Comparison of ENCODE assay signal across 1 cellular context in the genomic region with DNA sequence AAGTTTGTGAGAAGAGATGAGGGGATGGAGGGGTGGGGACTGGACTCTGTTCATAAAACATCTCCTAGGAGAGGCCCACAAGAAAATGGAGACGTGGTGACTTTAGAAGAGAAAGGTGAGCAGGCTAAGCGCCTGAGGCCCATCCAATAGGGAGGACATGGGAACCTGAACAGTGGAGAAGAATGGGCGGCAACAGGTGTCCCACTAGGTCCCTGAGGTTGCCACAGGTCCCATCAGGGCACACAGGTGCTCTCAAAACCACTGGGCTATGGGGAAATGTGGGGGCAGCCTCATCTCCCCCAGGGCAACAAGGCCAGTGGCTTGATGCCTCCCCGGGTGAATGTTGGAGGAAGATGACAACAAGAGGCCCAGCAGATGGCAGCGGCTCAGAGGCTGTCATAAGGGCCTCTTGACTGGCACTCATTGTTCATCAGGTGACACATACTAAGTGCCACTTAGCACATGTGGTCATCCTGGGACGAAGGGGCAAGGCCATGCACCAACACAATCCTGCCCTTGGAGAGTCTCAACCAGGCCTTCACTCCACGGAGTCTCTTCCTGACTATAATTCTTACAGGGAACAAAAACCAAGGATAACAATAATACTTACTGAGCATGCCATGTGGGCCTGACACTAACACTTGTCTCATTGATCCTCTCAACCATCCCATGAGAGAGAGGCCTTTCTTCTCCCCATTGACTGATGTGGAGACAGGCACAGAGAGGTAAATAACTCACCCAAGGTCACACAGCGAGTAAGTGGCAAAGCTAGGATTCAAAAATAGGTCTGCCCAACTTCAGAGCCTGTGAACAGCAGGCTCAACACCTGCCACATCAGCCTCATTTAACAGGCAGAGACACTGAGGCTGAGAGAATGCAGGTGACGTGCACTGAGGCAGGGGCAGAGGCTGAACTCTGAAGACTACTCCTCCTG.
TF ChIP-seq lines count a peak whose summit lies in the region.

No MANE protein-coding gene starts in this region.

TF ChIP-seq in IMR-90, 13 proteins besides CTCF, POLR2A, EP300 and RAD21 (continued from another document):
- no peak for TF ChIP-seq BHLHE40 (IDR thresholded peaks at IDR 0.05; ENCODE audit: low read depth, low read length)
- TF ChIP-seq CHD1 (IDR thresholded peaks at IDR 0.05; ENCODE audit: low read depth, low read length): no peak
- no peak for TF ChIP-seq CEBPB (IDR thresholded peaks at IDR 0.05; ENCODE audit: low read depth, low read length)
- TF ChIP-seq, protein P1, sequence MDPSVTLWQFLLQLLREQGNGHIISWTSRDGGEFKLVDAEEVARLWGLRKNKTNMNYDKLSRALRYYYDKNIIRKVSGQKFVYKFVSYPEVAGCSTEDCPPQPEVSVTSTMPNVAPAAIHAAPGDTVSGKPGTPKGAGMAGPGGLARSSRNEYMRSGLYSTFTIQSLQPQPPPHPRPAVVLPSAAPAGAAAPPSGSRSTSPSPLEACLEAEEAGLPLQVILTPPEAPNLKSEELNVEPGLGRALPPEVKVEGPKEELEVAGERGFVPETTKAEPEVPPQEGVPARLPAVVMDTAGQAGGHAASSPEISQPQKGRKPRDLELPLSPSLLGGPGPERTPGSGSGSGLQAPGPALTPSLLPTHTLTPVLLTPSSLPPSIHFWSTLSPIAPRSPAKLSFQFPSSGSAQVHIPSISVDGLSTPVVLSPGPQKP (IDR thresholded peaks at IDR 0.05; ENCODE audit: borderline replicate concordance, low read depth, low read length): no peak
